Comparison of ENCODE assay signal across 10 cellular contexts in the genomic region with DNA sequence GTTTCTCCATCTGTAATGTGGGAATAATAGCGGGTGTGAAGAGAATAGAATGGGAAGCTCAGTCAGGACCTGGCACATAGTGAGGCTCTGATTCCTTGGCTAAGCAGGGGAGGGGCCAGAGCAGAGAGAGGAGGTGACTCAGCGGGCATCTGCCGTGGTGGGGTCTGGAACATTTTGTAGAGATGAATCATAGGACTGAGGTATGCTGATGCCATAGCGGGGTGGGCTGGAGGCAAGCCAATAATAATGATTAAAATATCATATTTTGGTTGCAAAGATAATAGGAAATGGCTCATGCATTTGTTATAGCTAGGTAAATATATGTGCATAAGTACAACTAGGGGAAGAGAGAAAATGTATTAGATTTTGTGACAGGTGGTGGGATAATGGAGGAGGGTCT. TPM values are rescaled to one million over a fixed set of nuclear protein-coding genes. Genes with fewer than 3 reads are reported as not detected.
DNase-seq lines count a peak whose midpoint lies in the region; ATAC-seq, FAIRE-seq and TF ChIP-seq lines count a peak whose summit lies in the region.
"Had no signal": no experiment of that assay in that cellular context is flagged by ENCODE, and none has a peak within 500 bp of the region (broad histone marks: within the 10 kb centered on the region; RNA-seq: fewer than 3 reads in every experiment).

No MANE protein-coding gene starts in this region.

- intact Hi-C loops in HepG2 (cut with micrococcal nuclease; ENCODE audit: unreplicated experiment) = no loop called here
- intact Hi-C loops in right lobe of liver (cut with DNase I) = no loop called here
- intact Hi-C loops in aorta (cut with DNase I) = no loop called here

- H3K9me3 ChIP-seq in HepG2 (ENCODE audit: low read length) (no peaks in the 10 kb centered on the region), right lobe of liver (no peaks in the 10 kb centered on the region), aorta (ENCODE audit: control insufficient read depth, low read length) (no peaks in the 10 kb centered on the region)
- H3K9me3 ChIP-seq: tibial artery had no signal

- no peak overlapping the region for H3K9ac ChIP-seq in HepG2 (ENCODE audit: insufficient read depth, low read depth, low read length)

- peak; percentile 34 for DNase-seq in HepG2 (ENCODE audit: low spot score)
- no peak for DNase-seq in right lobe of liver
- DNase-seq in SW 1271 (lab: John Stamatoyannopoulos, UW) = peak; percentile 64 to 89
- DNase-seq in foreskin fibroblast = peak; percentile 96 to 98
- peak; percentile 78 to 85 for DNase-seq in aorta
- no peak for DNase-seq in T-helper 1 cell
- no peak for DNase-seq in GM10266 (ENCODE audit: extremely low spot score)

- FAIRE-seq in HepG2 (lab: Jason Lieb, UNC) = no peak

- H3K27ac ChIP-seq in HepG2 (ENCODE audit: extremely low read length, insufficient read depth, low read length) (no peak overlapping the region), right lobe of liver (no peak overlapping the region), aorta (ENCODE audit: low read depth in 1 of 2, low read length in 2 of 2) (no peak overlapping the region)
- H3K27ac ChIP-seq: tibial artery had no signal

- BruUV-seq in HepG2 (replicated peaks; lab: Mats Ljungman, UMichigan) = no TSS peak

- H3K79me2 ChIP-seq in HepG2 (ENCODE audit: insufficient read depth, low read length) = no peaks in the 10 kb centered on the region

- peaks cover 0 to 16% of the 10 kb centered on the region in 2 experiments; a peak in 1 of 5 replicates for H3K27me3 ChIP-seq in HepG2 (ENCODE audit: control insufficient read depth in 1 of 2, insufficient read depth in 2 of 2, low read length in 2 of 2)
- no peaks in the 10 kb centered on the region for H3K27me3 ChIP-seq in right lobe of liver
- H3K27me3 ChIP-seq in aorta (ENCODE audit: control insufficient read depth in 1 of 2, insufficient read depth in 2 of 2, low read length in 1 of 2) = no peaks in the 10 kb centered on the region
- H3K27me3 ChIP-seq: tibial artery had no signal

- TF ChIP-seq CTCF in HepG2 (CRISPR knock-in tag; IDR thresholded peaks at IDR 0.05) = no peak
- no peak for TF ChIP-seq CTCF in right lobe of liver (IDR thresholded peaks at IDR 0.05)
- TF ChIP-seq CTCF in foreskin fibroblast (IDR thresholded peaks at IDR 0.05; ENCODE audit: low read depth, low read length) = no peak
- TF ChIP-seq CTCF in GM10266 (IDR thresholded peaks at IDR 0.05; ENCODE audit: control insufficient read depth, insufficient read depth, low read depth, missing control alignments) = no peak

- TF ChIP-seq RAD21 in HepG2 (CRISPR knock-in tag; IDR thresholded peaks at IDR 0.05) = no peak

- CTCF ChIA-PET in HepG2 (lab: Yijun Ruan, JAX; ENCODE audit: low intra/inter-chr PET ratio, low total read pairs) = no interaction called here

- ATAC-seq in HepG2 (peak; percentile 34; the same call in 2 of the 3 replicates), right lobe of liver (no peak), aorta (ENCODE audit: low FRiP score) (no peak), GM21529 (IDR thresholded peaks at IDR 0.05; ENCODE audit: unreplicated experiment) (no peak)
- ATAC-seq: left lobe of liver had no signal

- no peaks in the 10 kb centered on the region for H4K20me1 ChIP-seq in HepG2 (ENCODE audit: insufficient read depth, low read length)

- TF ChIP-seq EP300 in HepG2 (IDR thresholded peaks at IDR 0.05; ENCODE audit: low read depth in 2 of 2, low read length in 2 of 2) (no peak), HepG2 (CRISPR knock-in tag; IDR thresholded peaks at IDR 0.05; ENCODE audit: borderline replicate concordance) (no peak)

- no peak overlapping the region for H2AFZ ChIP-seq in HepG2 (ENCODE audit: low read length)

- H3K4me3 ChIP-seq in HepG2 (replicated peaks in 1 of 3; ENCODE audit: insufficient read depth in 1 of 3, low read depth in 2 of 3, low read length in 3 of 3) (no peak overlapping the region), right lobe of liver (no peak overlapping the region), foreskin fibroblast (ENCODE audit: low read depth in 1 of 2, low read length in 2 of 2) (no peak overlapping the region), aorta (ENCODE audit: low read length in 2 of 2) (no peak overlapping the region)
- H3K4me3 ChIP-seq: tibial artery had no signal

- POLR2A ChIA-PET in HepG2 (lab: Yijun Ruan, JAX) = no interaction called here

- no peak overlapping the region for H3K4me2 ChIP-seq in HepG2 (ENCODE audit: low read depth, low read length)

- no peaks in the 10 kb centered on the region for H3K36me3 ChIP-seq in HepG2 (replicated peaks in 1 of 2; ENCODE audit: control insufficient read depth in 1 of 2, insufficient read depth in 2 of 2, low read length in 2 of 2)
- no peaks in the 10 kb centered on the region for H3K36me3 ChIP-seq in right lobe of liver
- H3K36me3 ChIP-seq in aorta (ENCODE audit: control insufficient read depth in 1 of 2, insufficient read depth in 2 of 2, low read length in 1 of 2) = no peaks in the 10 kb centered on the region
- H3K36me3 ChIP-seq: tibial artery had no signal

- in situ Hi-C loops in HepG2 (cut with HindIII; ENCODE audit: extremely low pct_ligation_motif_present, low pct_unique_long_range_greater_than_20kb) = no loop called here

- WGBS in HepG2 (ENCODE audit: low lambda C conversion rate) = 0% methylated on average over 4 of the region's 4 CpGs
- WGBS in right lobe of liver (ENCODE audit: insufficient coverage, low coverage, low lambda C conversion rate, missing lambda C conversion rate) = 58% methylated on average over 4 of the region's 4 CpGs
- 14 to 22% methylated on average over 4 of the region's 4 CpGs for WGBS in aorta, 2 donors

- TF ChIP-seq POLR2A in HepG2 (IDR thresholded peaks at IDR 0.05; ENCODE audit: insufficient read depth in 1 of 2, low read depth in 2 of 2, low read length in 2 of 2) = no peak
- TF ChIP-seq POLR2A in right lobe of liver (IDR thresholded peaks at IDR 0.05) = no peak

- H3K4me1 ChIP-seq in HepG2 (ENCODE audit: insufficient read depth, low read length) = peaks cover 9% of the 10 kb centered on the region; the same call in 1 of the 2 replicates
- no peaks in the 10 kb centered on the region for H3K4me1 ChIP-seq in right lobe of liver
- H3K4me1 ChIP-seq in aorta (ENCODE audit: control insufficient read depth in 1 of 2, insufficient read depth in 2 of 2, low read length in 2 of 2) = no peaks in the 10 kb centered on the region

TF ChIP-seq in HepG2, 621 proteins besides CTCF, POLR2A, EP300 and RAD21 (continues in another document):
- TF ChIP-seq POLR2G (IDR thresholded peaks at IDR 0.05; ENCODE audit: low read depth, low read length) = no peak

RNA-seq across cellular contexts. Expression of gene TGM4, which starts 11.2 kb away (rescaled TPM):
- total RNA-seq in HepG2 (2016; rRNA removed; fragmentation: Illumina TruSeq; extraction: Trizol) (0.15 and 0.18 TPM in 2 replicates), right lobe of liver (not detected), aorta (not detected)
- 0.09 TPM in 1 of 2 replicates, not detected in the other for total RNA-seq in HepG2 (2016; cell fraction: cytosol; rRNA removed; fragmentation: Illumina TruSeq; extraction: Trizol; ENCODE audit: low read depth)
- total RNA-seq in HepG2 (2016; cell fraction: insoluble cytoplasmic fraction; rRNA removed; fragmentation: Illumina TruSeq; extraction: Trizol) = 0.16 and 0.26 TPM in 2 replicates
- total RNA-seq in HepG2 (2016; cell fraction: membrane; rRNA removed; fragmentation: Illumina TruSeq; extraction: Trizol) = 0.19 and 0.55 TPM in 2 replicates
- total RNA-seq in HepG2 (2016; cell fraction: nucleus; rRNA removed; fragmentation: Illumina TruSeq; extraction: Trizol) = 0.28 TPM in 1 of 2 replicates, not detected in the other
- polyA plus RNA-seq in HepG2 (2011; rRNA removed) (0.07 and 0.10 TPM in 2 replicates), aorta (not detected)
- 0.07 and 0.08 TPM in 2 replicates for polyA plus RNA-seq in HepG2 (2011; cell fraction: cytosol; rRNA removed)
- 0.05 and 0.09 TPM in 2 replicates for polyA plus RNA-seq in HepG2 (2011; cell fraction: nucleus; rRNA removed)
- 0.09 and 0.11 TPM in 2 replicates for polyA plus RNA-seq in HepG2 (2012)
- polyA plus RNA-seq in HepG2 (2016; cell fraction: cytosol; fragmentation: Illumina TruSeq; extraction: Trizol; ENCODE audit: low read depth) = 0.02 and 0.06 TPM in 2 replicates
- polyA plus RNA-seq in HepG2 (2016; cell fraction: insoluble cytoplasmic fraction; fragmentation: Illumina TruSeq; extraction: Trizol; ENCODE audit: low read depth) = 0.14 and 0.17 TPM in 2 replicates
- polyA plus RNA-seq in HepG2 (2016; cell fraction: membrane; fragmentation: Illumina TruSeq; extraction: Trizol; ENCODE audit: low read depth) = 0.08 and 0.12 TPM in 2 replicates
- polyA plus RNA-seq in HepG2 (2016; cell fraction: nucleus; fragmentation: Illumina TruSeq; extraction: Trizol; ENCODE audit: insufficient read depth, low read depth) = 0.25 and 0.30 TPM in 2 replicates
- not detected in 2 replicates for polyA minus RNA-seq in HepG2 (2011; rRNA and poly(A)+ RNA removed; ENCODE audit: low replicate concordance)
- polyA minus RNA-seq in HepG2 (2011; cell fraction: cytosol; rRNA and poly(A)+ RNA removed) = not detected in 2 replicates
- polyA minus RNA-seq in HepG2 (2011; cell fraction: nucleus; rRNA and poly(A)+ RNA removed) = not detected in 2 replicates
- total RNA-seq: left lobe of liver had no signal

RNA-seq across cellular contexts. Expression of gene TMEM42, which starts 23.9 kb away (rescaled TPM):
- total RNA-seq in HepG2 (2016; rRNA removed; fragmentation: Illumina TruSeq; extraction: Trizol) (5.0 and 5.5 TPM in 2 replicates), right lobe of liver (10 to 100 TPM in 2 of 6 experiments, 1 to 10 TPM in 4; 4.9 to 10.9 (median 8.4) TPM), aorta (10 to 100 TPM in 1 of 2 donors, 1 to 10 TPM in 1; 7.9 to 10.6 TPM)
- 8.5 and 9.0 TPM in 2 replicates for total RNA-seq in HepG2 (2016; cell fraction: cytosol; rRNA removed; fragmentation: Illumina TruSeq; extraction: Trizol; ENCODE audit: low read depth)
- total RNA-seq in HepG2 (2016; cell fraction: insoluble cytoplasmic fraction; rRNA removed; fragmentation: Illumina TruSeq; extraction: Trizol) = 4.2 and 7.9 TPM in 2 replicates
- 9.2 and 10.5 TPM in 2 replicates for total RNA-seq in HepG2 (2016; cell fraction: membrane; rRNA removed; fragmentation: Illumina TruSeq; extraction: Trizol)
- 5.4 and 8.0 TPM in 2 replicates for total RNA-seq in HepG2 (2016; cell fraction: nucleus; rRNA removed; fragmentation: Illumina TruSeq; extraction: Trizol)
- polyA plus RNA-seq in HepG2 (2011; rRNA removed) (24.5 and 27.7 TPM in 2 replicates), aorta (10 to 100 TPM; 14.1 to 19.1 TPM)
- polyA plus RNA-seq in HepG2 (2011; cell fraction: cytosol; rRNA removed) = 23.2 and 24.9 TPM in 2 replicates
- polyA plus RNA-seq in HepG2 (2011; cell fraction: nucleus; rRNA removed) = 24.4 and 32.0 TPM in 2 replicates
- polyA plus RNA-seq in HepG2 (2012) = 11.9 and 13.0 TPM in 2 replicates
- polyA plus RNA-seq in HepG2 (2016; cell fraction: cytosol; fragmentation: Illumina TruSeq; extraction: Trizol; ENCODE audit: low read depth) = 9.3 and 10.8 TPM in 2 replicates
- 4.7 and 5.9 TPM in 2 replicates for polyA plus RNA-seq in HepG2 (2016; cell fraction: insoluble cytoplasmic fraction; fragmentation: Illumina TruSeq; extraction: Trizol; ENCODE audit: low read depth)
- polyA plus RNA-seq in HepG2 (2016; cell fraction: membrane; fragmentation: Illumina TruSeq; extraction: Trizol; ENCODE audit: low read depth) = 9.9 and 11.2 TPM in 2 replicates
- 10.8 and 12.0 TPM in 2 replicates for polyA plus RNA-seq in HepG2 (2016; cell fraction: nucleus; fragmentation: Illumina TruSeq; extraction: Trizol; ENCODE audit: insufficient read depth, low read depth)
- polyA minus RNA-seq in HepG2 (2011; rRNA and poly(A)+ RNA removed; ENCODE audit: low replicate concordance) = 14.8 and 19.2 TPM in 2 replicates
- 5.1 and 5.8 TPM in 2 replicates for polyA minus RNA-seq in HepG2 (2011; cell fraction: cytosol; rRNA and poly(A)+ RNA removed)
- 7.6 and 9.4 TPM in 2 replicates for polyA minus RNA-seq in HepG2 (2011; cell fraction: nucleus; rRNA and poly(A)+ RNA removed)

Comparison
In these comparisons a context has a peak if more than half of its experiments do, and no peak if none do; other contexts are left out.
1. DNase-seq: peak in HepG2 (single experiment), SW 1271 (2 of 2), foreskin fibroblast (2 of 2) and aorta (2 of 2); none in right lobe of liver (0 of 3), T-helper 1 cell (0 of 5) and GM10266 (single experiment).